8 cellular contexts compared by ENCODE assay signal in the genomic region with DNA sequence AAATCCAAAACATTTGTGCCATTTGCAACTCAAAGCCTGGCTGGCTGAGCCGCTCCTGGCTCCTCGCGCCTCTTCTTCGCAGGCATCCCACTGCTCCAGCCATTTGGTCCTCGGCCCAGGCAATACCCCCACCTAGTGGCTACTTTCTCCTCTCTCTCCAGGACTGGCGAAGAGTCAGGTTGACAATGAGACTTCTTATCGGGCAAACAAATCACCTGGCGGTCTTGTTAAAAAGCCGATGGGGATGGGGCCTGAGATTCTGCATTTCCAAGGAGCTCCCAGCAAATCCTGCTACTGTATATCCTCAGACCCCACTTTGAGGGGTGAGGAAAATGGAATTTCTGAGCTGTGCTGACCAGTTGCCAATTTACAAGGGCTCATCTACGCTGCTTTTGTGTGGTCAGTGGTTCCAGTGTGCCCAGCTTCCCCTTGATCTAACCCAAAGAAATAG.
DNase-seq lines count a peak whose midpoint lies in the region; ATAC-seq and TF ChIP-seq lines count a peak whose summit lies in the region.

No MANE protein-coding gene starts in this region.

- CTCF ChIA-PET in A673 (lab: Charles Lee) = no interaction called here
- CTCF ChIA-PET in activated CD4-positive, alpha-beta T cell treated with anti-CD3 and anti-CD28 coated beads, Interleukin-2, amount 10 ng/mL, durations not matched to agents 7 days and 5 days (lab: Charles Lee) = no interaction called here

- no peaks in the 10 kb centered on the region for H3K9me3 ChIP-seq in A673 (ENCODE audit: low read depth, low read length, poor library complexity, severe bottlenecking)
- no peaks in the 10 kb centered on the region for H3K9me3 ChIP-seq in psoas muscle

- peak; percentile 71 for DNase-seq in A673 (ENCODE audit: low spot score)
- peak; percentile 11 for DNase-seq in GM04504 (ENCODE audit: low read depth)
- peak; percentile 68 for DNase-seq in NCI-H1092 treated with DMSO at 0.1 percent for 48 hours (lab: John Stamatoyannopoulos, UW)
- peak; percentile 28 for DNase-seq in activated CD4-positive, alpha-beta T cell treated with anti-CD3 and anti-CD28 coated beads, Interleukin-2, amount 10 ng/mL, durations not matched to agents 7 days and 5 days
- DNase-seq in glutamatergic neuron = peak; percentile 77
- peak in 1 of 2 donors; percentile 35 for DNase-seq in psoas muscle

- H3K4me3 ChIP-seq in A673 (ENCODE audit: low read depth, low read length, poor library complexity, severe bottlenecking) (no peak overlapping the region), psoas muscle (no peak overlapping the region)

- ATAC-seq in psoas muscle = peak in 2 of 4 donors; percentile 51 to 73
- no peak for ATAC-seq in GM18517 (IDR thresholded peaks at IDR 0.05; ENCODE audit: unreplicated experiment)
- ATAC-seq in GM21390 (IDR thresholded peaks at IDR 0.05; ENCODE audit: unreplicated experiment) = no peak

- H3K27ac ChIP-seq in A673 (ENCODE audit: low read depth, low read length, poor library complexity, severe bottlenecking) (no peak overlapping the region), psoas muscle (no peak overlapping the region)

- WGBS in psoas muscle, 3 donors = 5 to 9% (median 6%) methylated on average over 10 of the region's 10 CpGs

- no peak overlapping the region for H3K4me3 Mint-ChIP-seq in activated CD4-positive, alpha-beta T cell treated with anti-CD3 and anti-CD28 coated beads, Interleukin-2, amount 10 ng/mL, durations not matched to agents 7 days and 5 days
- H3K4me3 Mint-ChIP-seq in glutamatergic neuron (ENCODE audit: unreplicated experiment) = no peak overlapping the region

- BruUV-seq in A673 (replicated peaks; lab: Mats Ljungman, UMichigan) = no TSS peak

- H3K36me3 ChIP-seq in A673 (ENCODE audit: insufficient read depth, low read length, poor library complexity, severe bottlenecking) = no peaks in the 10 kb centered on the region
- H3K36me3 ChIP-seq in psoas muscle (ENCODE audit: insufficient read depth in 1 of 2, low read depth in 1 of 2) = no peaks in the 10 kb centered on the region

- H3K27me3 ChIP-seq in A673 (replicated peaks; ENCODE audit: insufficient read depth, low read depth, low read length, poor library complexity) = no peaks in the 10 kb centered on the region
- peaks cover 0 to 33% (median 6%) of the 10 kb centered on the region in 3 donors for H3K27me3 ChIP-seq in psoas muscle (ENCODE audit: insufficient read depth in 3 of 3, low read length in 2 of 3)

- POLR2A ChIA-PET in A673 (lab: Charles Lee; ENCODE audit: low non-redundant PET) = no interaction called here
- POLR2A ChIA-PET in activated CD4-positive, alpha-beta T cell treated with anti-CD3 and anti-CD28 coated beads, Interleukin-2, amount 10 ng/mL, durations not matched to agents 7 days and 5 days (lab: Charles Lee) = no interaction called here

- H3K27me3 Mint-ChIP-seq in activated CD4-positive, alpha-beta T cell treated with anti-CD3 and anti-CD28 coated beads, Interleukin-2, amount 10 ng/mL, durations not matched to agents 7 days and 5 days = peaks cover 10% of the 10 kb centered on the region
- H3K27me3 Mint-ChIP-seq in glutamatergic neuron (ENCODE audit: unreplicated experiment) = peaks cover 5% of the 10 kb centered on the region

- H3K9me3 Mint-ChIP-seq in activated CD4-positive, alpha-beta T cell treated with anti-CD3 and anti-CD28 coated beads, Interleukin-2, amount 10 ng/mL, durations not matched to agents 7 days and 5 days = no peaks in the 10 kb centered on the region
- peaks cover 3% of the 10 kb centered on the region for H3K9me3 Mint-ChIP-seq in glutamatergic neuron (ENCODE audit: unreplicated experiment)

- TF ChIP-seq CTCF in A673 (conservative IDR thresholded peaks at IDR 0.05; ENCODE audit: low read depth, low read length) (peak; percentile 74), glutamatergic neuron (IDR thresholded peaks at IDR 0.05; ENCODE audit: partially characterized antibody, unreplicated experiment) (peak; percentile 73), psoas muscle (IDR thresholded peaks at IDR 0.05) (peak; percentile 53)

- H3K27ac Mint-ChIP-seq in activated CD4-positive, alpha-beta T cell treated with anti-CD3 and anti-CD28 coated beads, Interleukin-2, amount 10 ng/mL, durations not matched to agents 7 days and 5 days = no peak overlapping the region
- no peak overlapping the region for H3K27ac Mint-ChIP-seq in glutamatergic neuron (ENCODE audit: unreplicated experiment)

- intact Hi-C loops in A673 (cut with micrococcal nuclease; ENCODE audit: unreplicated experiment) (loop anchor here (2.0 to 10.0 kb wide), 3 partner anchors 76 to 1853 kb away; no protein-coding TSS in a partner anchor), psoas muscle (cut with DNase I) (no loop called here)

- no peaks in the 10 kb centered on the region for H3K4me1 Mint-ChIP-seq in activated CD4-positive, alpha-beta T cell treated with anti-CD3 and anti-CD28 coated beads, Interleukin-2, amount 10 ng/mL, durations not matched to agents 7 days and 5 days
- H3K4me1 Mint-ChIP-seq in glutamatergic neuron (ENCODE audit: low read depth, unreplicated experiment) = peaks cover 1% of the 10 kb centered on the region

- H3K4me1 ChIP-seq in A673 (ENCODE audit: insufficient read depth, low read length, poor library complexity, severe bottlenecking) = no peaks in the 10 kb centered on the region
- no peaks in the 10 kb centered on the region for H3K4me1 ChIP-seq in psoas muscle

- no peaks in the 10 kb centered on the region for H3K36me3 Mint-ChIP-seq in activated CD4-positive, alpha-beta T cell treated with anti-CD3 and anti-CD28 coated beads, Interleukin-2, amount 10 ng/mL, durations not matched to agents 7 days and 5 days (ENCODE audit: low read depth)
- H3K36me3 Mint-ChIP-seq in glutamatergic neuron (ENCODE audit: unreplicated experiment) = no peaks in the 10 kb centered on the region
